In genomic region chr22:42443240-42444059, GRCh38 we compare ENCODE assay signal across 1 cellular context.
TF ChIP-seq lines count a peak whose summit lies in the region.

No MANE protein-coding gene starts in this region.

TF ChIP-seq in K562, 482 proteins besides CTCF, POLR2A, EP300 and RAD21 (continued from another document):
- TF ChIP-seq HLTF (IDR thresholded peaks at IDR 0.05) (no peak), XRCC3 (IDR thresholded peaks at IDR 0.05) (no peak), ZNF75A (CRISPR knock-in tag; IDR thresholded peaks at IDR 0.05) (no peak), ZBTB11 (CRISPR knock-in tag; IDR thresholded peaks at IDR 0.05) (peak in 1 of 3 experiments; percentile 35; a peak in 1 of 6 replicates), ZNF311 (CRISPR knock-in tag; IDR thresholded peaks at IDR 0.05) (peak; percentile 69; the same call in 1 of the 2 replicates), GTF2E2 (tag; IDR thresholded peaks at IDR 0.05) (no peak), ZNF197 (CRISPR knock-in tag; IDR thresholded peaks at IDR 0.05; ENCODE audit: low read depth) (0 out of 2 replicates have a peak, but pooled peaks have one; percentile 19), PATZ1 (CRISPR knock-in tag; IDR thresholded peaks at IDR 0.05; ENCODE audit: borderline replicate concordance) (peak; percentile 53; the same call in 1 of the 2 replicates), REST (CRISPR knock-in tag; IDR thresholded peaks at IDR 0.05; ENCODE audit: low read depth) (no peak), DDX20 (tag; IDR thresholded peaks at IDR 0.05; ENCODE audit: low read depth) (no peak), PTTG1 (tag; IDR thresholded peaks at IDR 0.05; ENCODE audit: low read depth) (peak; percentile 81), FOXA1 (IDR thresholded peaks at IDR 0.05; ENCODE audit: borderline replicate concordance) (no peak), ARID4B (CRISPR knock-in tag; IDR thresholded peaks at IDR 0.05) (no peak), BMI1 (IDR thresholded peaks at IDR 0.05; ENCODE audit: low read length) (no peak), MTA3 (IDR thresholded peaks at IDR 0.05; ENCODE audit: borderline replicate concordance) (no peak), RBM25 (IDR thresholded peaks at IDR 0.05; ENCODE audit: low read depth, low read length, severe bottlenecking) (no peak)
